16 cellular contexts compared by ENCODE assay signal in genomic region chr5:58094031-58094430, GRCh38.
DNase-seq lines count a peak whose midpoint lies in the region; ATAC-seq and TF ChIP-seq lines count a peak whose summit lies in the region.
"Had no signal": no experiment of that assay in that cellular context is flagged by ENCODE, and none has a peak within 500 bp of the region (broad histone marks: within the 10 kb centered on the region; RNA-seq: fewer than 3 reads in every experiment).

No MANE protein-coding gene starts in this region.

- H2BK120ac ChIP-seq in IMR-90 (ENCODE audit: low read depth, low read length) = no peak overlapping the region

- no peak overlapping the region for H3K27ac Mint-ChIP-seq in activated naive CD4-positive, alpha-beta T cell treated with anti-CD3 and anti-CD28 coated beads, Interleukin-2, amount 10 ng/mL, durations not matched to agents 7 days and 5 days
- no peak overlapping the region for H3K27ac Mint-ChIP-seq in activated T-helper 2 cell treated with anti-CD3 and anti-CD28 coated beads, Interferon-gamma antibody, Interleukin-2, Interleukin-4, amounts not matched to agents 10 μg/mL and 5 μg/mL and 100 μg/mL, durations not matched to agents 14 hours and 24 hours and 36 hours
- peak overlapping the region; percentile 31 for H3K27ac Mint-ChIP-seq in type B pancreatic cell

- no peak overlapping the region for H3K23ac ChIP-seq in IMR-90 (ENCODE audit: low read depth, low read length)

- H4K91ac ChIP-seq in IMR-90 (ENCODE audit: insufficient read depth, low read depth, low read length) = no peak overlapping the region

- in situ Hi-C loops in IMR-90 (cut with MboI; ENCODE audit: low sequenced_read_pairs) = no loop called here

- H3K27me3 Mint-ChIP-seq in activated naive CD4-positive, alpha-beta T cell treated with anti-CD3 and anti-CD28 coated beads, Interleukin-2, amount 10 ng/mL, durations not matched to agents 7 days and 5 days = no peaks in the 10 kb centered on the region
- H3K27me3 Mint-ChIP-seq in activated T-helper 2 cell treated with anti-CD3 and anti-CD28 coated beads, Interferon-gamma antibody, Interleukin-2, Interleukin-4, amounts not matched to agents 10 μg/mL and 5 μg/mL and 100 μg/mL, durations not matched to agents 14 hours and 24 hours and 36 hours (ENCODE audit: low read depth) = no peaks in the 10 kb centered on the region
- H3K27me3 Mint-ChIP-seq in type B pancreatic cell = no peaks in the 10 kb centered on the region

- H2AK9ac ChIP-seq in IMR-90 (replicated peaks; ENCODE audit: low read depth, low read length, poor library complexity) = no peak overlapping the region

- TF ChIP-seq CTCF in IMR-90 (conservative IDR thresholded peaks at IDR 0.05; ENCODE audit: low read depth, low read length) (no peak), type B pancreatic cell (conservative IDR thresholded peaks at IDR 0.05) (no peak)

- H3K18ac ChIP-seq in IMR-90 (ENCODE audit: low read depth, low read length) = no peak overlapping the region

- H3K14ac ChIP-seq in IMR-90 (replicated peaks; ENCODE audit: low read depth, low read length) = no peak overlapping the region

- no peak overlapping the region for H3K27ac ChIP-seq in IMR-90 (ENCODE audit: insufficient read depth, low read length)
- H3K27ac ChIP-seq: gastroesophageal sphincter, SJSA1 had no signal

- POLR2A ChIA-PET in IMR-90 (lab: Charles Lee; ENCODE audit: unreplicated experiment) = no interaction called here

- H3K27me3 ChIP-seq in IMR-90 (ENCODE audit: control insufficient read depth, insufficient read depth, low read length) = no peaks in the 10 kb centered on the region
- H3K27me3 ChIP-seq: gastroesophageal sphincter, SJSA1 had no signal

- H3K4me2 ChIP-seq in IMR-90 (ENCODE audit: low read depth, low read length) = no peak overlapping the region

- no peak overlapping the region for H2BK20ac ChIP-seq in IMR-90 (ENCODE audit: low read depth, low read length)

- BruUV-seq in IMR-90 (replicated peaks; lab: Mats Ljungman, UMichigan) = no TSS peak

- H3K4me1 ChIP-seq in IMR-90 (ENCODE audit: control insufficient read depth, insufficient read depth, low read length) = no peaks in the 10 kb centered on the region
- H3K4me1 ChIP-seq: gastroesophageal sphincter, HAP-1, SJSA1 had no signal

- DNase-seq in activated naive CD4-positive, alpha-beta T cell treated with anti-CD3 and anti-CD28 coated beads, Interleukin-2, amount 10 ng/mL, durations not matched to agents 7 days and 5 days = peak; percentile 27
- DNase-seq in activated naive CD4-positive, alpha-beta T cell (lab: John Stamatoyannopoulos, UW) = no peak
- DNase-seq in IMR-90 (peak; percentile 34), type B pancreatic cell (ENCODE audit: extremely low spot score, unreplicated experiment) (no peak), midbrain (lab: John Stamatoyannopoulos, UW) (no peak), DMS79 (lab: John Stamatoyannopoulos, UW) (no peak)
- DNase-seq in activated T-helper 2 cell treated with anti-CD3 and anti-CD28 coated beads, Interferon-gamma antibody, Interleukin-2, Interleukin-4, amounts not matched to agents 10 μg/mL and 5 μg/mL and 100 μg/mL, durations not matched to agents 14 hours and 24 hours and 36 hours (ENCODE audit: low spot score) = peak; percentile 8
- DNase-seq: DMS 273 treated with DMSO at 0.1 percent for 48 hours; islet precursor cell; NCI-H1105; NCI-H510A treated with DMSO at 0.1 percent for 48 hours; stimulated activated CD8-positive, alpha-beta memory T cell treated with anti-CD3 and anti-CD28 coated beads, Interleukin-4, amount 100 ng/mL, for 48 hours had no signal

- no peaks in the 10 kb centered on the region for H3K36me3 Mint-ChIP-seq in activated naive CD4-positive, alpha-beta T cell treated with anti-CD3 and anti-CD28 coated beads, Interleukin-2, amount 10 ng/mL, durations not matched to agents 7 days and 5 days
- H3K36me3 Mint-ChIP-seq in activated T-helper 2 cell treated with anti-CD3 and anti-CD28 coated beads, Interferon-gamma antibody, Interleukin-2, Interleukin-4, amounts not matched to agents 10 μg/mL and 5 μg/mL and 100 μg/mL, durations not matched to agents 14 hours and 24 hours and 36 hours (ENCODE audit: low read depth) = no peaks in the 10 kb centered on the region
- H3K36me3 Mint-ChIP-seq in type B pancreatic cell = no peaks in the 10 kb centered on the region

- intact Hi-C loops in IMR-90 (cut with micrococcal nuclease) = no loop called here
- intact Hi-C loops in activated T-helper 2 cell treated with anti-CD3 and anti-CD28 coated beads, Interferon-gamma antibody, Interleukin-2, Interleukin-4, amounts not matched to agents 10 μg/mL and 5 μg/mL and 100 μg/mL, durations not matched to agents 14 hours and 24 hours and 36 hours (cut with micrococcal nuclease) = no loop called here

- peak overlapping the region; percentile 23 for H2AFZ ChIP-seq in IMR-90 (replicated peaks; ENCODE audit: low read length, poor library complexity)

- dilution Hi-C loops in IMR-90 (cut with HindIII; ENCODE audit: low sequenced_read_pairs, unreplicated experiment) = no loop called here

- H3K9me1 ChIP-seq in IMR-90 (ENCODE audit: insufficient read depth, low read length) = no peaks in the 10 kb centered on the region

- no peak overlapping the region for H2AK5ac ChIP-seq in IMR-90 (ENCODE audit: low read depth, low read length)

- no peak overlapping the region for H3K9ac ChIP-seq in IMR-90 (ENCODE audit: low read depth, low read length)

- H2BK5ac ChIP-seq in IMR-90 (ENCODE audit: low read depth, low read length, poor library complexity, severe bottlenecking) = no peak overlapping the region

- H3K4me3 Mint-ChIP-seq in activated naive CD4-positive, alpha-beta T cell treated with anti-CD3 and anti-CD28 coated beads, Interleukin-2, amount 10 ng/mL, durations not matched to agents 7 days and 5 days = no peak overlapping the region
- no peak overlapping the region for H3K4me3 Mint-ChIP-seq in activated T-helper 2 cell treated with anti-CD3 and anti-CD28 coated beads, Interferon-gamma antibody, Interleukin-2, Interleukin-4, amounts not matched to agents 10 μg/mL and 5 μg/mL and 100 μg/mL, durations not matched to agents 14 hours and 24 hours and 36 hours (ENCODE audit: low read depth)
- no peak overlapping the region for H3K4me3 Mint-ChIP-seq in type B pancreatic cell

- CTCF ChIA-PET in activated naive CD4-positive, alpha-beta T cell treated with anti-CD3 and anti-CD28 coated beads, Interleukin-2, amount 10 ng/mL, durations not matched to agents 7 days and 5 days (lab: Charles Lee) = no interaction called here
- CTCF ChIA-PET in IMR-90 (lab: Yijun Ruan, JAX) = no interaction called here

- H4K5ac ChIP-seq in IMR-90 (ENCODE audit: low read depth, low read length) = no peak overlapping the region

- no peak overlapping the region for H3K4ac ChIP-seq in IMR-90 (ENCODE audit: low read depth, low read length)

- no peak overlapping the region for H2BK15ac ChIP-seq in IMR-90 (ENCODE audit: low read depth, low read length)

- H4K20me1 ChIP-seq in IMR-90 (ENCODE audit: insufficient read depth, low read length) = no peaks in the 10 kb centered on the region

- no peaks in the 10 kb centered on the region for H3K36me3 ChIP-seq in IMR-90 (ENCODE audit: control insufficient read depth, insufficient read depth, low read length)
- H3K36me3 ChIP-seq: gastroesophageal sphincter, HAP-1, SJSA1 had no signal

- ATAC-seq in IMR-90 (ENCODE audit: low read depth) (no peak), HG02642 (IDR thresholded peaks at IDR 0.05; ENCODE audit: poor library complexity, unreplicated experiment) (no peak)
- ATAC-seq: gastroesophageal sphincter had no signal

- no peak overlapping the region for H4K8ac ChIP-seq in IMR-90 (ENCODE audit: low read depth in 2 of 2, low read length in 2 of 2)

- H3K9me3 Mint-ChIP-seq in activated naive CD4-positive, alpha-beta T cell treated with anti-CD3 and anti-CD28 coated beads, Interleukin-2, amount 10 ng/mL, durations not matched to agents 7 days and 5 days = no peaks in the 10 kb centered on the region
- no peaks in the 10 kb centered on the region for H3K9me3 Mint-ChIP-seq in activated T-helper 2 cell treated with anti-CD3 and anti-CD28 coated beads, Interferon-gamma antibody, Interleukin-2, Interleukin-4, amounts not matched to agents 10 μg/mL and 5 μg/mL and 100 μg/mL, durations not matched to agents 14 hours and 24 hours and 36 hours
- H3K9me3 Mint-ChIP-seq in type B pancreatic cell = no peaks in the 10 kb centered on the region

- H3K4me1 Mint-ChIP-seq in activated naive CD4-positive, alpha-beta T cell treated with anti-CD3 and anti-CD28 coated beads, Interleukin-2, amount 10 ng/mL, durations not matched to agents 7 days and 5 days = no peaks in the 10 kb centered on the region
- no peaks in the 10 kb centered on the region for H3K4me1 Mint-ChIP-seq in activated T-helper 2 cell treated with anti-CD3 and anti-CD28 coated beads, Interferon-gamma antibody, Interleukin-2, Interleukin-4, amounts not matched to agents 10 μg/mL and 5 μg/mL and 100 μg/mL, durations not matched to agents 14 hours and 24 hours and 36 hours (ENCODE audit: low read depth)
- H3K4me1 Mint-ChIP-seq in type B pancreatic cell (ENCODE audit: unreplicated experiment) = peaks cover 3% of the 10 kb centered on the region

- no peaks in the 10 kb centered on the region for H3K9me3 ChIP-seq in IMR-90 (ENCODE audit: control insufficient read depth, insufficient read depth, low read length)
- H3K9me3 ChIP-seq: gastroesophageal sphincter, HAP-1, SJSA1 had no signal

- no peak for TF ChIP-seq RAD21 in IMR-90 (IDR thresholded peaks at IDR 0.05; ENCODE audit: low read length)

- H3K56ac ChIP-seq in IMR-90 (ENCODE audit: extremely low read depth, insufficient read depth, low read length) = no peak overlapping the region

- no CpG with 5 or more reads among the region's 5 CpGs for WGBS in IMR-90 (ENCODE audit: extremely low coverage in 2 of 2, insufficient read length in 1 of 2), 2 experiments

- H3K79me1 ChIP-seq in IMR-90 (ENCODE audit: low read depth in 1 of 2, low read length in 2 of 2) = no peaks in the 10 kb centered on the region

- no peak for TF ChIP-seq POLR2A in IMR-90 (IDR thresholded peaks at IDR 0.05; ENCODE audit: low read depth, low read length)

- H3K4me3 ChIP-seq in IMR-90 (ENCODE audit: insufficient read depth, low read depth, low read length) = no peak overlapping the region
- H3K4me3 ChIP-seq: gastroesophageal sphincter, HAP-1, SJSA1 had no signal

TF ChIP-seq in IMR-90, 13 proteins besides CTCF, POLR2A, EP300 and RAD21 (continues in another document):
- TF ChIP-seq RCOR1 (IDR thresholded peaks at IDR 0.05; ENCODE audit: insufficient replicate concordance, low read length) (no peak), MXI1 (IDR thresholded peaks at IDR 0.05; ENCODE audit: borderline replicate concordance, low read depth, low read length) (no peak), NFE2L2 (IDR thresholded peaks at IDR 0.05; ENCODE audit: low read depth, low read length) (no peak)

Comparison
In these comparisons a context has a peak if more than half of its experiments do, and no peak if none do; other contexts are left out.
1. DNase-seq: peak in activated naive CD4-positive, alpha-beta T cell treated with anti-CD3 and anti-CD28 coated beads, Interleukin-2, amount 10 ng/mL, durations not matched to agents 7 days and 5 days (single experiment), IMR-90 (single experiment) and activated T-helper 2 cell treated with anti-CD3 and anti-CD28 coated beads, Interferon-gamma antibody, Interleukin-2, Interleukin-4, amounts not matched to agents 10 μg/mL and 5 μg/mL and 100 μg/mL, durations not matched to agents 14 hours and 24 hours and 36 hours (single experiment); none in activated naive CD4-positive, alpha-beta T cell (0 of 4), type B pancreatic cell (single experiment), midbrain (single experiment) and DMS79 (single experiment).